In genomic region chr1:101135526-101135925, GRCh38 we compare ENCODE assay signal across 20 cellular contexts.
"Had no signal": no experiment of that assay in that cellular context is flagged by ENCODE, and none has a peak within 500 bp of the region (broad histone marks: within the 10 kb centered on the region; RNA-seq: fewer than 3 reads in every experiment).

No MANE protein-coding gene starts in this region.

- H3K27ac Mint-ChIP-seq: endodermal cell had no signal

- H3K36me3 Mint-ChIP-seq: activated CD8-positive, alpha-beta memory T cell treated with anti-CD3 and anti-CD28 coated beads, Interleukin-2, amount 10 ng/mL, durations not matched to agents 7 days and 5 days; activated naive CD4-positive, alpha-beta T cell treated with anti-CD3 and anti-CD28 coated beads, Interleukin-2, amount 50 U/mL, for 24 hours; stimulated activated memory B cell treated with anti-CD40 and anti-IgM and Interleukin-4, amounts not matched to agents 10 μg/mL and 1 μg/mL and 100 μg/mL, for 72 hours had no signal

- H3K4me3 Mint-ChIP-seq: activated CD8-positive, alpha-beta memory T cell treated with anti-CD3 and anti-CD28 coated beads, Interleukin-2, amount 10 ng/mL, durations not matched to agents 7 days and 5 days; endodermal cell; stimulated activated memory B cell treated with anti-CD40 and anti-IgM and Interleukin-4, amounts not matched to agents 10 μg/mL and 1 μg/mL and 100 μg/mL, for 72 hours had no signal

- H3K4me3 ChIP-seq: cardiac muscle cell, lower lobe of right lung, spleen, thoracic aorta, upper lobe of right lung had no signal

- H3K36me3 ChIP-seq: cardiac muscle cell, lower lobe of right lung, spleen, thoracic aorta, upper lobe of right lung had no signal

- H3K27ac ChIP-seq: cardiac muscle cell, dorsolateral prefrontal cortex, foreskin keratinocyte, lower lobe of right lung, thoracic aorta, upper lobe of right lung had no signal

- H3K27me3 Mint-ChIP-seq: activated CD8-positive, alpha-beta memory T cell treated with anti-CD3 and anti-CD28 coated beads, Interleukin-2, amount 10 ng/mL, durations not matched to agents 7 days and 5 days; activated naive CD4-positive, alpha-beta T cell treated with anti-CD3 and anti-CD28 coated beads, Interleukin-2, amount 50 U/mL, for 24 hours; stimulated activated memory B cell treated with anti-CD40 and anti-IgM and Interleukin-4, amounts not matched to agents 10 μg/mL and 1 μg/mL and 100 μg/mL, for 72 hours had no signal

- H3K27me3 ChIP-seq: cardiac muscle cell, foreskin keratinocyte, spleen, upper lobe of right lung had no signal

- H3K9me3 Mint-ChIP-seq: endodermal cell; stimulated activated memory B cell treated with anti-CD40 and anti-IgM and Interleukin-4, amounts not matched to agents 10 μg/mL and 1 μg/mL and 100 μg/mL, for 72 hours had no signal

- DNase-seq: activated CD4-positive, alpha-beta T cell treated with anti-CD3 and anti-CD28 coated beads, Interleukin-2, amount 50 U/mL, for 4 hours; activated CD4-positive, CD25-positive, alpha-beta regulatory T cell; activated CD8-positive, alpha-beta memory T cell treated with anti-CD3 and anti-CD28 coated beads, Interleukin-2, amount 10 ng/mL, durations not matched to agents 7 days and 5 days; activated effector memory CD4-positive, alpha-beta T cell treated with anti-CD3 and anti-CD28 coated beads, Interleukin-2, amount 50 U/mL, for 16 hours; amygdala; dorsolateral prefrontal cortex; endodermal cell; foreskin keratinocyte; hippocampal formation; lower lobe of right lung; occipital lobe; posterior cingulate gyrus; spleen; stimulated activated CD4-positive, alpha-beta T cell treated with anti-CD3 and anti-CD28 coated beads, Interleukin-4, amount 100 ng/mL, for 4 hours; T1000; upper lobe of right lung had no signal

- ATAC-seq: activated CD8-positive, alpha-beta memory T cell treated with anti-CD3 and anti-CD28 coated beads, Interleukin-2, amount 10 ng/mL, durations not matched to agents 7 days and 5 days; foreskin keratinocyte; lower lobe of right lung; stimulated activated memory B cell treated with anti-CD40 and anti-IgM and Interleukin-4, amounts not matched to agents 10 μg/mL and 1 μg/mL and 100 μg/mL, for 72 hours; upper lobe of right lung had no signal

- H3K9me3 ChIP-seq: lower lobe of right lung, spleen, thoracic aorta, upper lobe of right lung had no signal
